ENCODE assay signal across 2 cellular contexts in genomic region chr2:206980413-206980812, GRCh38.
A peak's percentile ranks its signal among the peaks of the same experiment; 100 is the strongest.
TF ChIP-seq lines count a peak whose summit lies in the region.

No MANE protein-coding gene starts in this region.

TF ChIP-seq in HepG2, 621 proteins besides CTCF, POLR2A, EP300 and RAD21:
- TF ChIP-seq MAFF (IDR thresholded peaks at IDR 0.05; ENCODE audit: low read depth, low read length) (peak; percentile 70), ZBTB3 (CRISPR knock-in tag; IDR thresholded peaks at IDR 0.05; ENCODE audit: borderline replicate concordance, low read depth) (no peak), RELA (CRISPR knock-in tag; IDR thresholded peaks at IDR 0.05) (no peak), FOXP4 (CRISPR knock-in tag; IDR thresholded peaks at IDR 0.05) (no peak), ZNF143 (CRISPR knock-in tag; IDR thresholded peaks at IDR 0.05) (no peak), MAFK (conservative IDR thresholded peaks at IDR 0.05 in 1 of 2, IDR thresholded peaks at IDR 0.05 in 1 of 2; ENCODE audit: low read length in 2 of 2) (peak; percentile 59 to 88)

TF ChIP-seq in K562, 482 proteins besides CTCF, POLR2A, EP300 and RAD21:
- TF ChIP-seq ZNF644 (tag; IDR thresholded peaks at IDR 0.05; ENCODE audit: low read depth) (no peak), ZNF316 (IDR thresholded peaks at IDR 0.05) (peak; percentile 44; the same call in 1 of the 2 replicates)
